8 cellular contexts compared by ENCODE assay signal in the genomic region with DNA sequence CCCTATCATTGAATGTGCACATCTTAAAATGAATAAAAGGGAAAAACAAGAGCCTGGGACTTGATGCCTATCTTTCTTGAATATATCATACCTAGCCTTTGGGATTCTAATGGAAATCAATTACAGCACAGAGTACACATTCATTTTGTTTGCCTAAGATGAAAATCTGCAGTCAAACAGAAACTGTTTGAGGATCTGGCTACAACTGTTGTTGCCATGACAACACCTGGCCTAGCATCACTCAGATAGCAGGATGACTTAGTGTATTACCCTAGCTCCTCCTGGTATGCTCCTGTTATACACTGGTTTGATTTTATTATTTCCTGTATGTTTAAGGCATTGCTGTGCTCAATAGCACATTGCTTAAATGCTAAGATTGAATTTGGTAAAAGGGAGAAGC.
DNase-seq lines count a peak whose midpoint lies in the region; ATAC-seq and TF ChIP-seq lines count a peak whose summit lies in the region.

No MANE protein-coding gene starts in this region.

- no peak for TF ChIP-seq CTCF in GM10248 (IDR thresholded peaks at IDR 0.05; ENCODE audit: control extremely low read depth, extremely low read depth, low read depth, missing control alignments)

- no peak overlapping the region for H3K27ac Mint-ChIP-seq in activated T-helper 17 cell treated with anti-CD3 and anti-CD28 coated beads, Interleukin-2, amount 50 U/mL, for 72 hours

- CTCF ChIA-PET in GM10248 (lab: Yijun Ruan, JAX), result no interaction called here

- no peak overlapping the region for H3K4me3 Mint-ChIP-seq in activated T-helper 17 cell treated with anti-CD3 and anti-CD28 coated beads, Interleukin-2, amount 50 U/mL, for 72 hours

- H3K27me3 Mint-ChIP-seq in activated T-helper 17 cell treated with anti-CD3 and anti-CD28 coated beads, Interleukin-2, amount 50 U/mL, for 72 hours, result peaks cover 6% of the 10 kb centered on the region

- H3K36me3 ChIP-seq in H7 (replicated peaks; ENCODE audit: control insufficient read depth, insufficient read depth, low read length), result no peaks in the 10 kb centered on the region

- DNase-seq in GM10248 (ENCODE audit: extremely low spot score) (peak; percentile 7), NCI-H510A treated with DMSO at 0.1 percent for 48 hours (lab: John Stamatoyannopoulos, UW) (no peak), H7 (no peak), cerebellar nuclear complex (lab: John Stamatoyannopoulos, UW) (no peak), medulla oblongata (ENCODE audit: extremely low spot score) (no peak)

- POLR2A ChIA-PET in GM10248 (lab: Yijun Ruan, JAX), result no interaction called here

- H3K9me3 Mint-ChIP-seq in activated T-helper 17 cell treated with anti-CD3 and anti-CD28 coated beads, Interleukin-2, amount 50 U/mL, for 72 hours, result peaks cover 14% of the 10 kb centered on the region

- no peaks in the 10 kb centered on the region for H3K4me1 Mint-ChIP-seq in activated T-helper 17 cell treated with anti-CD3 and anti-CD28 coated beads, Interleukin-2, amount 50 U/mL, for 72 hours

- no peaks in the 10 kb centered on the region for H3K36me3 Mint-ChIP-seq in activated T-helper 17 cell treated with anti-CD3 and anti-CD28 coated beads, Interleukin-2, amount 50 U/mL, for 72 hours (ENCODE audit: low read depth)

- H3K4me3 ChIP-seq in H7 (ENCODE audit: insufficient read depth, low read depth, low read length), result no peak overlapping the region

- ATAC-seq in GM19468 (IDR thresholded peaks at IDR 0.05; ENCODE audit: extremely low read depth, unreplicated experiment) (peak; percentile 77), HG03521 (IDR thresholded peaks at IDR 0.05; ENCODE audit: unreplicated experiment) (peak; percentile 56)
- peak; percentile 42 for ATAC-seq in activated T-helper 17 cell treated with anti-CD3 and anti-CD28 coated beads, Interleukin-2, amount 50 U/mL, for 72 hours (replicated peaks)

- H3K27me3 ChIP-seq in H7 (ENCODE audit: control insufficient read depth, insufficient read depth, low read length), result no peaks in the 10 kb centered on the region
